Comparison of ENCODE assay signal across 10 cellular contexts in genomic region chr13:44818428-44818827, GRCh38.
DNase-seq lines count a peak whose midpoint lies in the region; ATAC-seq and TF ChIP-seq lines count a peak whose summit lies in the region.
"Had no signal": no experiment of that assay in that cellular context is flagged by ENCODE, and none has a peak within 500 bp of the region (broad histone marks: within the 10 kb centered on the region; RNA-seq: fewer than 3 reads in every experiment).

No MANE protein-coding gene starts in this region.

- no peak overlapping the region for H3K9ac ChIP-seq in NT2/D1 (ENCODE audit: insufficient read length, low read depth)

- ATAC-seq in GM21528 (IDR thresholded peaks at IDR 0.05; ENCODE audit: low FRiP score, unreplicated experiment) = no peak
- ATAC-seq: Right ventricle myocardium inferior had no signal

- no peaks in the 10 kb centered on the region for H3K9me3 ChIP-seq in NT2/D1 (ENCODE audit: insufficient read depth, low read length)

- H3K4me3 ChIP-seq in NT2/D1 (ENCODE audit: insufficient read length, low read depth) = no peak overlapping the region
- no peak overlapping the region for H3K4me3 ChIP-seq in retinal pigment epithelial cell (ENCODE audit: low read length)

- no peaks in the 10 kb centered on the region for H3K36me3 ChIP-seq in NT2/D1 (ENCODE audit: insufficient read depth, insufficient read length, low read length)

- peaks cover 10% of the 10 kb centered on the region for H3K4me1 ChIP-seq in NT2/D1 (ENCODE audit: insufficient read depth, insufficient read length)

- DNase-seq in SIG-M5 treated with dmso at 0.1 percent for 504 hours (lab: John Stamatoyannopoulos, UW; ENCODE audit: unreplicated experiment) (peak; percentile 46), SIG-M5 (lab: John Stamatoyannopoulos, UW) (no peak), NT2/D1 (ENCODE audit: low read depth, low spot score) (peak; percentile 20), dermis blood vessel endothelial cell (peak; percentile 33), retinal pigment epithelial cell (ENCODE audit: low read depth) (no peak), amygdala (lab: John Stamatoyannopoulos, UW) (no peak), anterior cingulate cortex (lab: John Stamatoyannopoulos, UW) (no peak)
- DNase-seq: activated naive CD4-positive, alpha-beta T cell had no signal

- TF ChIP-seq CTCF in retinal pigment epithelial cell (conservative IDR thresholded peaks at IDR 0.05; ENCODE audit: low read depth, low read length) = peak; percentile 37

- no peaks in the 10 kb centered on the region for H3K27me3 ChIP-seq in NT2/D1 (ENCODE audit: insufficient read depth, insufficient read length)

Comparison
In these comparisons a context has a peak if more than half of its experiments do, and no peak if none do; other contexts are left out.
1. DNase-seq: peak in SIG-M5 treated with dmso at 0.1 percent for 504 hours (single experiment), NT2/D1 (single experiment) and dermis blood vessel endothelial cell (single experiment); none in SIG-M5 (single experiment), retinal pigment epithelial cell (single experiment), amygdala (0 of 56) and anterior cingulate cortex (0 of 58).